In genomic region chr15:74418575-74419338, GRCh38 we compare ENCODE assay signal across 17 cellular contexts. TPM values are rescaled to one million over a fixed set of nuclear protein-coding genes. Genes with fewer than 3 reads are reported as not detected.
DNase-seq lines count a peak whose midpoint lies in the region; ATAC-seq, FAIRE-seq and TF ChIP-seq lines count a peak whose summit lies in the region.
"Had no signal": no experiment of that assay in that cellular context is flagged by ENCODE, and none has a peak within 500 bp of the region (broad histone marks: within the 10 kb centered on the region; RNA-seq: fewer than 3 reads in every experiment).

No MANE protein-coding gene starts in this region.

- peaks cover 42% of the 10 kb centered on the region for H3K79me2 ChIP-seq in HepG2 (ENCODE audit: insufficient read depth, low read length)

- H3K4me3 ChIP-seq in right cardiac atrium (ENCODE audit: low read length) (no peak overlapping the region), left ventricle myocardium inferior (no peak overlapping the region), HepG2 (replicated peaks in 1 of 3; ENCODE audit: insufficient read depth in 1 of 3, low read depth in 2 of 3, low read length in 3 of 3) (peak overlapping the region in 1 of 3 experiments; percentile 11; a peak in 2 of 6 replicates), testis (no peak overlapping the region)
- H3K4me3 ChIP-seq: esophagus muscularis mucosa, tibial artery had no signal

- POLR2A ChIA-PET in HepG2 (lab: Yijun Ruan, JAX), result interaction anchor here (0.8 to 8.1 kb wide), 5 partner anchors 9 to 24 kb away, joined by 3 to 107 read pairs (median 4); no protein-coding TSS in a partner anchor

- H3K4me1 Mint-ChIP-seq in activated T-helper 17 cell treated with anti-CD3 and anti-CD28 coated beads, Interleukin-2, amount 50 U/mL, for 72 hours, result peaks cover 7% of the 10 kb centered on the region
- peaks cover 23% of the 10 kb centered on the region for H3K4me1 Mint-ChIP-seq in activated T-cell treated with anti-CD3 and anti-CD28 coated beads, Interleukin-2, amount 50 U/mL, for 4 hours (ENCODE audit: low read depth)
- peaks cover 39% of the 10 kb centered on the region for H3K4me1 Mint-ChIP-seq in type B pancreatic cell (ENCODE audit: unreplicated experiment)

- WGBS in right cardiac atrium, result 76% methylated on average over 16 of the region's 16 CpGs
- WGBS in HepG2 (ENCODE audit: low lambda C conversion rate), result 64% methylated on average over 11 of the region's 16 CpGs
- 50 to 63% methylated on average over 14 to 16 of the region's 16 CpGs for WGBS in testis, 2 donors

- H3K27me3 ChIP-seq in right cardiac atrium (ENCODE audit: control insufficient read depth, insufficient read depth) (no peaks in the 10 kb centered on the region), left ventricle myocardium inferior (ENCODE audit: low read depth) (no peaks in the 10 kb centered on the region), HepG2 (ENCODE audit: control insufficient read depth in 1 of 2, insufficient read depth in 2 of 2, low read length in 2 of 2) (no peaks in the 10 kb centered on the region), testis (no peaks in the 10 kb centered on the region)
- H3K27me3 ChIP-seq: esophagus muscularis mucosa had no signal

- TF ChIP-seq EP300 in HepG2 (IDR thresholded peaks at IDR 0.05; ENCODE audit: low read depth in 2 of 2, low read length in 2 of 2), result no peak
- no peak for TF ChIP-seq EP300 in HepG2 (CRISPR knock-in tag; IDR thresholded peaks at IDR 0.05; ENCODE audit: borderline replicate concordance)

- peaks cover 85% of the 10 kb centered on the region for H3K36me3 Mint-ChIP-seq in activated T-helper 17 cell treated with anti-CD3 and anti-CD28 coated beads, Interleukin-2, amount 50 U/mL, for 72 hours (ENCODE audit: low read depth)
- peaks cover 37% of the 10 kb centered on the region for H3K36me3 Mint-ChIP-seq in activated T-cell treated with anti-CD3 and anti-CD28 coated beads, Interleukin-2, amount 50 U/mL, for 4 hours (ENCODE audit: insufficient read depth)
- peaks cover 9% of the 10 kb centered on the region for H3K36me3 Mint-ChIP-seq in type B pancreatic cell

- no peaks in the 10 kb centered on the region for H3K27me3 Mint-ChIP-seq in activated T-helper 17 cell treated with anti-CD3 and anti-CD28 coated beads, Interleukin-2, amount 50 U/mL, for 72 hours
- no peaks in the 10 kb centered on the region for H3K27me3 Mint-ChIP-seq in activated T-cell treated with anti-CD3 and anti-CD28 coated beads, Interleukin-2, amount 50 U/mL, for 4 hours (ENCODE audit: low read depth)
- no peaks in the 10 kb centered on the region for H3K27me3 Mint-ChIP-seq in type B pancreatic cell

- H3K27ac Mint-ChIP-seq in activated T-helper 17 cell treated with anti-CD3 and anti-CD28 coated beads, Interleukin-2, amount 50 U/mL, for 72 hours, result peak overlapping the region; percentile 28
- H3K27ac Mint-ChIP-seq in type B pancreatic cell, result no peak overlapping the region
- H3K27ac Mint-ChIP-seq: activated T-cell treated with anti-CD3 and anti-CD28 coated beads, Interleukin-2, amount 50 U/mL, for 72 hours had no signal

- peaks cover 5% of the 10 kb centered on the region for H3K4me1 ChIP-seq in right cardiac atrium (ENCODE audit: control insufficient read depth, insufficient read depth, low read length)
- peaks cover 48% of the 10 kb centered on the region for H3K4me1 ChIP-seq in left ventricle myocardium inferior
- peaks cover 57% of the 10 kb centered on the region for H3K4me1 ChIP-seq in HepG2 (ENCODE audit: insufficient read depth, low read length)
- H3K4me1 ChIP-seq in testis, result peaks cover 73% of the 10 kb centered on the region

- peak overlapping the region; percentile 46 for H3K4me2 ChIP-seq in HepG2 (ENCODE audit: low read depth, low read length)

- no peak for FAIRE-seq in HepG2 (lab: Jason Lieb, UNC)

- peak in 2 of 3 donors; percentile 17 to 31 for DNase-seq in right cardiac atrium
- no peak for DNase-seq in left ventricle myocardium inferior
- no peak for DNase-seq in HepG2 (ENCODE audit: low spot score)
- no peak for DNase-seq in testis
- no peak for DNase-seq in activated T-cell treated with anti-CD3 and anti-CD28 coated beads, Interleukin-2, amount 50 U/mL, for 4 hours
- no peak for DNase-seq in NCI-H1930 (lab: John Stamatoyannopoulos, UW)
- no peak for DNase-seq in type B pancreatic cell (ENCODE audit: extremely low spot score, unreplicated experiment)
- DNase-seq: activated CD4-positive, alpha-beta T cell treated with anti-CD3 and anti-CD28 coated beads for 1 hour; activated T-cell treated with anti-CD3 and anti-CD28 coated beads, Interleukin-2, amount 50 U/mL, for 72 hours; aorta; Calu3; GDM1; head of caudate nucleus; NCI-H2081 treated with DMSO at 0.1 percent for 48 hours; tibial artery had no signal

- H3K9ac ChIP-seq in HepG2 (ENCODE audit: insufficient read depth, low read depth, low read length), result peak overlapping the region; percentile 41

- intact Hi-C loops in right cardiac atrium (cut with DNase I) (no loop called here), left ventricle myocardium inferior (cut with micrococcal nuclease) (no loop called here), HepG2 (cut with micrococcal nuclease; ENCODE audit: unreplicated experiment) (no loop called here), testis (cut with DNase I; ENCODE audit: low total_unique reads) (no loop called here)

- H3K9me3 Mint-ChIP-seq in activated T-helper 17 cell treated with anti-CD3 and anti-CD28 coated beads, Interleukin-2, amount 50 U/mL, for 72 hours, result no peaks in the 10 kb centered on the region
- H3K9me3 Mint-ChIP-seq in activated T-cell treated with anti-CD3 and anti-CD28 coated beads, Interleukin-2, amount 50 U/mL, for 4 hours, result no peaks in the 10 kb centered on the region
- no peaks in the 10 kb centered on the region for H3K9me3 Mint-ChIP-seq in type B pancreatic cell
- H3K9me3 Mint-ChIP-seq: activated T-cell treated with anti-CD3 and anti-CD28 coated beads, Interleukin-2, amount 50 U/mL, for 72 hours had no signal

- no peak overlapping the region for H3K4me3 Mint-ChIP-seq in activated T-helper 17 cell treated with anti-CD3 and anti-CD28 coated beads, Interleukin-2, amount 50 U/mL, for 72 hours
- H3K4me3 Mint-ChIP-seq in activated T-cell treated with anti-CD3 and anti-CD28 coated beads, Interleukin-2, amount 50 U/mL, for 4 hours, result no peak overlapping the region
- no peak overlapping the region for H3K4me3 Mint-ChIP-seq in type B pancreatic cell
- H3K4me3 Mint-ChIP-seq: activated T-cell treated with anti-CD3 and anti-CD28 coated beads, Interleukin-2, amount 50 U/mL, for 72 hours had no signal

- no TSS peak for BruUV-seq in HepG2 (replicated peaks; lab: Mats Ljungman, UMichigan)

- H2AFZ ChIP-seq in HepG2 (ENCODE audit: low read length), result no peak overlapping the region

- no peak for TF ChIP-seq RAD21 in HepG2 (CRISPR knock-in tag; IDR thresholded peaks at IDR 0.05)

- TF ChIP-seq CTCF in left ventricle myocardium inferior (IDR thresholded peaks at IDR 0.05; ENCODE audit: borderline replicate concordance) (no peak), HepG2 (CRISPR knock-in tag; IDR thresholded peaks at IDR 0.05) (no peak), testis (IDR thresholded peaks at IDR 0.05) (no peak), type B pancreatic cell (conservative IDR thresholded peaks at IDR 0.05) (no peak)

- in situ Hi-C loops in HepG2 (cut with HindIII; ENCODE audit: extremely low pct_ligation_motif_present, low pct_unique_long_range_greater_than_20kb), result no loop called here

- H3K9me3 ChIP-seq in right cardiac atrium (ENCODE audit: control insufficient read depth, low read length), result no peaks in the 10 kb centered on the region
- H3K9me3 ChIP-seq in left ventricle myocardium inferior (replicated peaks), result no peaks in the 10 kb centered on the region
- H3K9me3 ChIP-seq in HepG2 (ENCODE audit: low read length), result no peaks in the 10 kb centered on the region
- no peaks in the 10 kb centered on the region for H3K9me3 ChIP-seq in testis
- H3K9me3 ChIP-seq: esophagus muscularis mucosa, tibial artery had no signal

- no peak overlapping the region for H3K27ac ChIP-seq in right cardiac atrium (ENCODE audit: low read length)
- H3K27ac ChIP-seq in left ventricle myocardium inferior (replicated peaks), result no peak overlapping the region
- peak overlapping the region; percentile 36 for H3K27ac ChIP-seq in HepG2 (ENCODE audit: extremely low read length, insufficient read depth, low read length)
- peak overlapping the region; percentile 47 to 76 for H3K27ac ChIP-seq in testis
- H3K27ac ChIP-seq: tibial artery had no signal

- TF ChIP-seq POLR2A in HepG2 (IDR thresholded peaks at IDR 0.05; ENCODE audit: insufficient read depth in 1 of 2, low read depth in 2 of 2, low read length in 2 of 2), result no peak
- no peak for TF ChIP-seq POLR2A in testis (IDR thresholded peaks at IDR 0.05)

- H3K36me3 ChIP-seq in left ventricle myocardium inferior (no peaks in the 10 kb centered on the region), HepG2 (replicated peaks in 1 of 2; ENCODE audit: control insufficient read depth in 1 of 2, insufficient read depth in 2 of 2, low read length in 2 of 2) (peaks cover 25 to 46% of the 10 kb centered on the region in 2 experiments), testis (ENCODE audit: low read depth, missing control alignments) (no peaks in the 10 kb centered on the region)
- H3K36me3 ChIP-seq: tibial artery had no signal

- H4K20me1 ChIP-seq in HepG2 (ENCODE audit: insufficient read depth, low read length), result no peaks in the 10 kb centered on the region

- CTCF ChIA-PET in HepG2 (lab: Yijun Ruan, JAX; ENCODE audit: low intra/inter-chr PET ratio, low total read pairs), result no interaction called here

- ATAC-seq in right cardiac atrium (no peak), HepG2 (no peak)
- ATAC-seq in activated T-helper 17 cell treated with anti-CD3 and anti-CD28 coated beads, Interleukin-2, amount 50 U/mL, for 72 hours (replicated peaks), result no peak
- ATAC-seq in activated T-cell treated with anti-CD3 and anti-CD28 coated beads, Interleukin-2, amount 50 U/mL, for 4 hours, result no peak
- ATAC-seq: activated T-cell treated with anti-CD3 and anti-CD28 coated beads, Interleukin-2, amount 50 U/mL, for 72 hours had no signal

RNA-seq across cellular contexts. Expression of gene SEMA7A, which starts 15.0 kb away (rescaled TPM):
- total RNA-seq in right cardiac atrium (1 to 10 TPM; 1.7 to 3.3 (median 2.2) TPM), left ventricle myocardium inferior (1.5 TPM), HepG2 (2016; rRNA removed; fragmentation: Illumina TruSeq; extraction: Trizol) (7.1 and 15.8 TPM in 2 replicates), testis (100 to 1,000 TPM; 217 to 220 TPM), type B pancreatic cell (ENCODE audit: low replicate concordance) (6.3 and 11.2 TPM in 2 replicates)
- polyA plus RNA-seq in right cardiac atrium (1.8 TPM), HepG2 (2011; rRNA removed) (9.0 and 11.3 TPM in 2 replicates), testis (ENCODE audit: insufficient read depth, low read depth, low replicate concordance) (80.7 TPM)
- 10 to 100 TPM; 11.7 to 44.9 TPM for total RNA-seq in activated T-helper 17 cell treated with anti-CD3 and anti-CD28 coated beads, Interleukin-2, amount 50 U/mL, for 72 hours
- total RNA-seq in HepG2 (2016; cell fraction: cytosol; rRNA removed; fragmentation: Illumina TruSeq; extraction: Trizol; ENCODE audit: low read depth), result 6.7 and 6.9 TPM in 2 replicates
- total RNA-seq in HepG2 (2016; cell fraction: insoluble cytoplasmic fraction; rRNA removed; fragmentation: Illumina TruSeq; extraction: Trizol), result 5.8 and 16.8 TPM in 2 replicates
- 6.1 and 7.5 TPM in 2 replicates for total RNA-seq in HepG2 (2016; cell fraction: membrane; rRNA removed; fragmentation: Illumina TruSeq; extraction: Trizol)
- 18.1 and 21.2 TPM in 2 replicates for total RNA-seq in HepG2 (2016; cell fraction: nucleus; rRNA removed; fragmentation: Illumina TruSeq; extraction: Trizol)
- 9.5 and 11.5 TPM in 2 replicates for polyA plus RNA-seq in HepG2 (2011; cell fraction: cytosol; rRNA removed)
- polyA plus RNA-seq in HepG2 (2011; cell fraction: nucleus; rRNA removed), result 27.8 and 40.2 TPM in 2 replicates
- 6.1 and 9.1 TPM in 2 replicates for polyA plus RNA-seq in HepG2 (2012)
- 0.77 and 0.90 TPM in 2 replicates for polyA plus RNA-seq in HepG2 (2016; cell fraction: cytosol; fragmentation: Illumina TruSeq; extraction: Trizol; ENCODE audit: low read depth)
- 3.7 and 5.2 TPM in 2 replicates for polyA plus RNA-seq in HepG2 (2016; cell fraction: insoluble cytoplasmic fraction; fragmentation: Illumina TruSeq; extraction: Trizol; ENCODE audit: low read depth)
- 2.0 and 2.2 TPM in 2 replicates for polyA plus RNA-seq in HepG2 (2016; cell fraction: membrane; fragmentation: Illumina TruSeq; extraction: Trizol; ENCODE audit: low read depth)
- 40.2 and 42.1 TPM in 2 replicates for polyA plus RNA-seq in HepG2 (2016; cell fraction: nucleus; fragmentation: Illumina TruSeq; extraction: Trizol; ENCODE audit: insufficient read depth, low read depth)
- polyA minus RNA-seq in HepG2 (2011; rRNA and poly(A)+ RNA removed; ENCODE audit: low replicate concordance), result 1.2 and 27.6 TPM in 2 replicates
- polyA minus RNA-seq in HepG2 (2011; cell fraction: cytosol; rRNA and poly(A)+ RNA removed), result 8.8 and 9.2 TPM in 2 replicates
- polyA minus RNA-seq in HepG2 (2011; cell fraction: nucleus; rRNA and poly(A)+ RNA removed), result 13.6 and 14.7 TPM in 2 replicates
- total RNA-seq in activated T-cell treated with anti-CD3 and anti-CD28 coated beads, Interleukin-2, amount 50 U/mL, for 4 hours, result 100 to 1,000 TPM; 187 to 215 (median 195) TPM

RNA-seq across cellular contexts. Expression of gene UBL7, which starts 42.2 kb away (rescaled TPM):
- 10 to 100 TPM; 35.8 to 59.3 (median 49.8) TPM for total RNA-seq in right cardiac atrium
- polyA plus RNA-seq in right cardiac atrium, result 49.0 TPM
- total RNA-seq in left ventricle myocardium inferior, result 52.3 TPM
- 10 to 100 TPM; 38.0 to 52.6 TPM for total RNA-seq in activated T-helper 17 cell treated with anti-CD3 and anti-CD28 coated beads, Interleukin-2, amount 50 U/mL, for 72 hours
- total RNA-seq in HepG2 (2016; rRNA removed; fragmentation: Illumina TruSeq; extraction: Trizol), result 55.0 and 63.2 TPM in 2 replicates
- 40.0 and 66.0 TPM in 2 replicates for total RNA-seq in HepG2 (2016; cell fraction: cytosol; rRNA removed; fragmentation: Illumina TruSeq; extraction: Trizol; ENCODE audit: low read depth)
- total RNA-seq in HepG2 (2016; cell fraction: insoluble cytoplasmic fraction; rRNA removed; fragmentation: Illumina TruSeq; extraction: Trizol), result 52.3 and 63.7 TPM in 2 replicates
- total RNA-seq in HepG2 (2016; cell fraction: membrane; rRNA removed; fragmentation: Illumina TruSeq; extraction: Trizol), result 56.6 and 72.2 TPM in 2 replicates
- 14.7 and 21.3 TPM in 2 replicates for total RNA-seq in HepG2 (2016; cell fraction: nucleus; rRNA removed; fragmentation: Illumina TruSeq; extraction: Trizol)
- 63.5 and 65.3 TPM in 2 replicates for polyA plus RNA-seq in HepG2 (2011; rRNA removed)
- polyA plus RNA-seq in HepG2 (2011; cell fraction: cytosol; rRNA removed), result 57.8 and 86.0 TPM in 2 replicates
- polyA plus RNA-seq in HepG2 (2011; cell fraction: nucleus; rRNA removed), result 25.5 and 27.0 TPM in 2 replicates
- 38.1 and 49.1 TPM in 2 replicates for polyA plus RNA-seq in HepG2 (2012)
- polyA plus RNA-seq in HepG2 (2016; cell fraction: cytosol; fragmentation: Illumina TruSeq; extraction: Trizol; ENCODE audit: low read depth), result 60.3 and 88.5 TPM in 2 replicates
- polyA plus RNA-seq in HepG2 (2016; cell fraction: insoluble cytoplasmic fraction; fragmentation: Illumina TruSeq; extraction: Trizol; ENCODE audit: low read depth), result 70.2 and 77.9 TPM in 2 replicates
- 79.8 and 95.5 TPM in 2 replicates for polyA plus RNA-seq in HepG2 (2016; cell fraction: membrane; fragmentation: Illumina TruSeq; extraction: Trizol; ENCODE audit: low read depth)
- polyA plus RNA-seq in HepG2 (2016; cell fraction: nucleus; fragmentation: Illumina TruSeq; extraction: Trizol; ENCODE audit: insufficient read depth, low read depth), result 32.2 and 35.3 TPM in 2 replicates
- polyA minus RNA-seq in HepG2 (2011; rRNA and poly(A)+ RNA removed; ENCODE audit: low replicate concordance), result 109 and 162 TPM in 2 replicates
- 22.8 and 25.9 TPM in 2 replicates for polyA minus RNA-seq in HepG2 (2011; cell fraction: cytosol; rRNA and poly(A)+ RNA removed)
- polyA minus RNA-seq in HepG2 (2011; cell fraction: nucleus; rRNA and poly(A)+ RNA removed), result 11.3 and 16.4 TPM in 2 replicates
- total RNA-seq in testis, result 10 to 100 TPM; 61.9 to 70.6 TPM
- polyA plus RNA-seq in testis (ENCODE audit: insufficient read depth, low read depth, low replicate concordance), result 104 TPM
- total RNA-seq in activated T-cell treated with anti-CD3 and anti-CD28 coated beads, Interleukin-2, amount 50 U/mL, for 4 hours, result 10 to 100 TPM; 53.4 to 60.1 (median 59.2) TPM
- 42.0 and 57.0 TPM in 2 replicates for total RNA-seq in type B pancreatic cell (ENCODE audit: low replicate concordance)

RNA-seq across cellular contexts. Expression of gene CYP11A1, which starts 51.3 kb away (rescaled TPM):
- total RNA-seq in right cardiac atrium (1 to 10 TPM; 1.1 to 1.7 (median 1.3) TPM), left ventricle myocardium inferior (0.27 TPM), HepG2 (2016; rRNA removed; fragmentation: Illumina TruSeq; extraction: Trizol) (0.66 and 0.86 TPM in 2 replicates), testis (10 to 100 TPM; 74.3 to 76.4 TPM), type B pancreatic cell (ENCODE audit: low replicate concordance) (0.80 and 1.0 TPM in 2 replicates)
- polyA plus RNA-seq in right cardiac atrium (0.66 TPM), HepG2 (2011; rRNA removed) (0.92 and 1.4 TPM in 2 replicates), testis (ENCODE audit: insufficient read depth, low read depth, low replicate concordance) (76.2 TPM)
- not detected for total RNA-seq in activated T-helper 17 cell treated with anti-CD3 and anti-CD28 coated beads, Interleukin-2, amount 50 U/mL, for 72 hours
- total RNA-seq in HepG2 (2016; cell fraction: cytosol; rRNA removed; fragmentation: Illumina TruSeq; extraction: Trizol; ENCODE audit: low read depth), result 0.30 and 0.62 TPM in 2 replicates
- total RNA-seq in HepG2 (2016; cell fraction: insoluble cytoplasmic fraction; rRNA removed; fragmentation: Illumina TruSeq; extraction: Trizol), result 0.43 and 0.71 TPM in 2 replicates
- 0.65 and 0.74 TPM in 2 replicates for total RNA-seq in HepG2 (2016; cell fraction: membrane; rRNA removed; fragmentation: Illumina TruSeq; extraction: Trizol)
- 0.40 and 0.66 TPM in 2 replicates for total RNA-seq in HepG2 (2016; cell fraction: nucleus; rRNA removed; fragmentation: Illumina TruSeq; extraction: Trizol)
- 0.98 and 1.0 TPM in 2 replicates for polyA plus RNA-seq in HepG2 (2011; cell fraction: cytosol; rRNA removed)
- polyA plus RNA-seq in HepG2 (2011; cell fraction: nucleus; rRNA removed), result 1.5 and 1.8 TPM in 2 replicates
- 0.54 and 0.73 TPM in 2 replicates for polyA plus RNA-seq in HepG2 (2012)
- 0.26 and 0.61 TPM in 2 replicates for polyA plus RNA-seq in HepG2 (2016; cell fraction: cytosol; fragmentation: Illumina TruSeq; extraction: Trizol; ENCODE audit: low read depth)
- 0.66 and 0.83 TPM in 2 replicates for polyA plus RNA-seq in HepG2 (2016; cell fraction: insoluble cytoplasmic fraction; fragmentation: Illumina TruSeq; extraction: Trizol; ENCODE audit: low read depth)
- polyA plus RNA-seq in HepG2 (2016; cell fraction: membrane; fragmentation: Illumina TruSeq; extraction: Trizol; ENCODE audit: low read depth), result 0.36 and 0.45 TPM in 2 replicates
- 0.64 and 0.93 TPM in 2 replicates for polyA plus RNA-seq in HepG2 (2016; cell fraction: nucleus; fragmentation: Illumina TruSeq; extraction: Trizol; ENCODE audit: insufficient read depth, low read depth)
- 1.6 and 8.2 TPM in 2 replicates for polyA minus RNA-seq in HepG2 (2011; rRNA and poly(A)+ RNA removed; ENCODE audit: low replicate concordance)
- polyA minus RNA-seq in HepG2 (2011; cell fraction: cytosol; rRNA and poly(A)+ RNA removed), result 0.99 TPM in 1 of 2 replicates, not detected in the other
- polyA minus RNA-seq in HepG2 (2011; cell fraction: nucleus; rRNA and poly(A)+ RNA removed), result 0.39 and 0.87 TPM in 2 replicates
- under 1 TPM; 0.33 to 0.41 (median 0.40) TPM for total RNA-seq in activated T-cell treated with anti-CD3 and anti-CD28 coated beads, Interleukin-2, amount 50 U/mL, for 4 hours
- total RNA-seq: Calu3 had no signal

Comparison
In these comparisons a context has a peak if more than half of its experiments do, and no peak if none do; other contexts are left out.
1. DNase-seq: peak in right cardiac atrium (2 of 3); none in left ventricle myocardium inferior (single experiment), HepG2 (single experiment), testis (single experiment), activated T-cell treated with anti-CD3 and anti-CD28 coated beads, Interleukin-2, amount 50 U/mL, for 4 hours (single experiment), NCI-H1930 (0 of 2) and type B pancreatic cell (single experiment).
2. H3K27ac ChIP-seq: peak in HepG2 (single experiment) and testis (2 of 2); none in right cardiac atrium (single experiment) and left ventricle myocardium inferior (single experiment).
3. RNA of gene SEMA7A, which starts 15.0 kb away (total RNA-seq): 217 to 220 TPM in testis and 187 to 215 TPM in activated T-cell treated with anti-CD3 and anti-CD28 coated beads, Interleukin-2, amount 50 U/mL, for 4 hours; 11.7 to 44.9 TPM in activated T-helper 17 cell treated with anti-CD3 and anti-CD28 coated beads, Interleukin-2, amount 50 U/mL, for 72 hours, 5.8 to 21.2 TPM in HepG2, 6.3 to 11.2 TPM in type B pancreatic cell, 1.7 to 3.3 TPM in right cardiac atrium and 1.5 TPM in left ventricle myocardium inferior (single experiment); every median in the first group is over 4 times any median in the second.
4. RNA of gene CYP11A1, which starts 51.3 kb away (total RNA-seq): 74.3 to 76.4 TPM in testis; 1.1 to 1.7 TPM in right cardiac atrium, 0.80 to 1.0 TPM in type B pancreatic cell, 0.30 to 0.86 TPM in HepG2, 0.33 to 0.41 TPM in activated T-cell treated with anti-CD3 and anti-CD28 coated beads, Interleukin-2, amount 50 U/mL, for 4 hours, 0.27 TPM in left ventricle myocardium inferior (single experiment) and not detected in activated T-helper 17 cell treated with anti-CD3 and anti-CD28 coated beads, Interleukin-2, amount 50 U/mL, for 72 hours; every median in the first group is over 10 times any median in the second.